Comparison of ENCODE assay signal across 1 cellular context in genomic region chr3:13414040-13414729, GRCh38.
TF ChIP-seq lines count a peak whose summit lies in the region.

No MANE protein-coding gene starts in this region.

TF ChIP-seq in GM12878, 131 proteins besides CTCF, POLR2A, EP300 and RAD21 (continued from another document):
- TF ChIP-seq IKZF2 (IDR thresholded peaks at IDR 0.05) (peak; percentile 88), ZNF217 (IDR thresholded peaks at IDR 0.05) (no peak), RELB (IDR thresholded peaks at IDR 0.05; ENCODE audit: low read depth) (peak; percentile 89), TARDBP (IDR thresholded peaks at IDR 0.05; ENCODE audit: borderline replicate concordance) (no peak), SUZ12 (IDR thresholded peaks at IDR 0.05; ENCODE audit: unreplicated experiment) (no peak), MTA2 (IDR thresholded peaks at IDR 0.05; ENCODE audit: low read depth) (peak; percentile 84), TCF12 (IDR thresholded peaks at IDR 0.05; ENCODE audit: low read depth, low read length) (peak; percentile 60), HCFC1 (IDR thresholded peaks at IDR 0.05; ENCODE audit: low read length) (no peak), POLR2AphosphoS5 (IDR thresholded peaks at IDR 0.05; ENCODE audit: low read length) (peak; percentile 58), ATF7 (IDR thresholded peaks at IDR 0.05; ENCODE audit: low read depth) (peak; percentile 83), PAX5 (IDR thresholded peaks at IDR 0.05; ENCODE audit: borderline replicate concordance, low read depth, low read length) (peak; percentile 81), HDAC2 (IDR thresholded peaks at IDR 0.05) (no peak), ESRRA (IDR thresholded peaks at IDR 0.05; ENCODE audit: low read length) (no peak), PML (IDR thresholded peaks at IDR 0.05; ENCODE audit: low read length) (no peak), E4F1 (IDR thresholded peaks at IDR 0.05; ENCODE audit: borderline replicate concordance, partially characterized antibody) (no peak), RFX5 (IDR thresholded peaks at IDR 0.05; ENCODE audit: low read depth, low read length) (no peak; the same call in 1 of the 2 replicates), ETV6 (conservative IDR thresholded peaks at IDR 0.05 in 1 of 2, IDR thresholded peaks at IDR 0.05 in 1 of 2; ENCODE audit: borderline replicate concordance in 1 of 2, low read depth in 1 of 2) (peak in 1 of 2 experiments; percentile 19; a peak in 1 of 4 replicates), LARP7 (IDR thresholded peaks at IDR 0.05) (peak; percentile 69; the same call in 1 of the 2 replicates), CHD2 (IDR thresholded peaks at IDR 0.05; ENCODE audit: borderline replicate concordance, low read depth, low read length) (peak; percentile 85), BCL3 (IDR thresholded peaks at IDR 0.05; ENCODE audit: borderline replicate concordance, insufficient read depth, low read depth, low read length, poor library complexity, severe bottlenecking) (peak; percentile 51), MAX (IDR thresholded peaks at IDR 0.05; ENCODE audit: low read depth, low read length) (peak; percentile 74; the same call in 1 of the 2 replicates), NFIC (IDR thresholded peaks at IDR 0.05; ENCODE audit: low read depth, low read length) (no peak; the same call in 1 of the 2 replicates), WRNIP1 (IDR thresholded peaks at IDR 0.05; ENCODE audit: borderline replicate concordance, low read depth, low read length) (no peak), EED (IDR thresholded peaks at IDR 0.05; ENCODE audit: low read depth) (peak; percentile 83), ZNF207 (IDR thresholded peaks at IDR 0.05; ENCODE audit: borderline replicate concordance) (0 out of 2 replicates have a peak, but pooled peaks have one; percentile 49), NR2F1 (conservative IDR thresholded peaks at IDR 0.05) (peak; percentile 80), ATF3 (IDR thresholded peaks at IDR 0.05; ENCODE audit: borderline replicate concordance, extremely low read depth, low read depth, low read length) (no peak), GABPA (IDR thresholded peaks at IDR 0.05; ENCODE audit: low read depth) (no peak), SUPT20H (IDR thresholded peaks at IDR 0.05; ENCODE audit: borderline replicate concordance, control insufficient read depth, low read depth, low read length) (no peak), POLR2AphosphoS2 (IDR thresholded peaks at IDR 0.05; ENCODE audit: low read depth, low read length) (no peak; the same call in 1 of the 2 replicates), ZNF592 (IDR thresholded peaks at IDR 0.05) (no peak), TAF1 (IDR thresholded peaks at IDR 0.05; ENCODE audit: borderline replicate concordance, low read depth, low read length) (peak; percentile 30; the same call in 1 of the 2 replicates), MEF2A (IDR thresholded peaks at IDR 0.05; ENCODE audit: insufficient read depth, low read depth, low read length) (no peak), FOXK2 (IDR thresholded peaks at IDR 0.05) (peak; percentile 36; the same call in 1 of the 2 replicates), KDM1A (IDR thresholded peaks at IDR 0.05; ENCODE audit: borderline replicate concordance) (no peak), TCF7 (IDR thresholded peaks at IDR 0.05; ENCODE audit: borderline replicate concordance) (no peak), MLLT1 (IDR thresholded peaks at IDR 0.05) (peak; percentile 72), CHD4 (IDR thresholded peaks at IDR 0.05) (no peak), IRF3 (IDR thresholded peaks at IDR 0.05) (no peak), E2F4 (IDR thresholded peaks at IDR 0.05; ENCODE audit: low read depth, low read length) (no peak), MTA3 (IDR thresholded peaks at IDR 0.05; ENCODE audit: borderline replicate concordance, low read length) (peak; percentile 71; the same call in 1 of the 2 replicates), CBX5 (IDR thresholded peaks at IDR 0.05; ENCODE audit: low read depth) (no peak)
